Comparison of ENCODE assay signal across 10 cellular contexts in the genomic region with DNA sequence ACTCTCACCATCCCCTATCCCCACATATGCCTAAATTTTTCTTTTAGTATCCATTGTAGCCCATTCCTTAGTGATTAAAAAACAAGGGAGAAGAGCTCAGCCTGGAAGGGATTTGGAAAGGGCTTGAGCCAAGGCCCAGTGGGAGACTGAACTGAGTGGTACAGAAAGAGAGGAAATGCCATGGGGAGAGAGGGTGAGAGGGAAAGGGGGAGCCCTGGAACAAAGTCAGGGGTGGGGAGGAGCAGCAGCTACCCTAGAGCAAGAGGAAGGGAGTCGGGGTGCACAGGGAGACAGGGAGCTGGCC. TPM values are rescaled to one million over a fixed set of nuclear protein-coding genes. Genes with fewer than 3 reads are reported as not detected.
DNase-seq lines count a peak whose midpoint lies in the region; ATAC-seq and TF ChIP-seq lines count a peak whose summit lies in the region.
"Had no signal": no experiment of that assay in that cellular context is flagged by ENCODE, and none has a peak within 500 bp of the region (broad histone marks: within the 10 kb centered on the region; RNA-seq: fewer than 3 reads in every experiment).

No MANE protein-coding gene starts in this region.

- POLR2A ChIA-PET in MCF 10A (lab: Yijun Ruan, JAX), result interaction anchor here (0.6 to 7.8 kb wide), 24 partner anchors 9 to 1146 kb away, joined by 3 to 167 read pairs (median 6); a partner anchor contains a TSS

- DNase-seq in activated T-cell treated with anti-CD3 and anti-CD28 coated beads, Interleukin-2, amount 50 U/mL, for 4 hours, result no peak
- DNase-seq in activated T-cell treated with anti-CD3 and anti-CD28 coated beads, Interleukin-2, amount 50 U/mL, for 1 hour, result no peak
- DNase-seq in MCF 10A (ENCODE audit: unreplicated experiment) (no peak), upper lobe of left lung (no peak), foreskin fibroblast (no peak)
- no peak for DNase-seq in stimulated activated CD4-positive, alpha-beta T cell treated with anti-CD3 and anti-CD28 coated beads, Interleukin-4, amount 100 ng/mL, for 4 hours
- DNase-seq: effector CD4-positive, alpha-beta T cell had no signal

- H3K9me3 Mint-ChIP-seq in activated T-cell treated with anti-CD3 and anti-CD28 coated beads, Interleukin-2, amount 50 U/mL, for 4 hours, result no peaks in the 10 kb centered on the region
- no peaks in the 10 kb centered on the region for H3K9me3 Mint-ChIP-seq in MCF 10A (ENCODE audit: unreplicated experiment)

- no peak for TF ChIP-seq EP300 in upper lobe of left lung (IDR thresholded peaks at IDR 0.05)

- H3K27me3 Mint-ChIP-seq in activated T-cell treated with anti-CD3 and anti-CD28 coated beads, Interleukin-2, amount 50 U/mL, for 4 hours (ENCODE audit: low read depth), result no peaks in the 10 kb centered on the region
- H3K27me3 Mint-ChIP-seq in MCF 10A (ENCODE audit: insufficient read depth, unreplicated experiment), result no peaks in the 10 kb centered on the region

- no peak for ATAC-seq in activated T-cell treated with anti-CD3 and anti-CD28 coated beads, Interleukin-2, amount 50 U/mL, for 4 hours
- ATAC-seq in upper lobe of left lung (ENCODE audit: low FRiP score in 2 of 2) (no peak), HG03108 (IDR thresholded peaks at IDR 0.05; ENCODE audit: unreplicated experiment) (no peak)

- peak overlapping the region; percentile 94 for H3K27ac ChIP-seq in mesodermal cell (ENCODE audit: low read depth, low read length, severe bottlenecking)
- H3K27ac ChIP-seq in upper lobe of left lung, result peak overlapping the region; percentile 92 to 99 (median 96)

- peak overlapping the region; percentile 53 for H3K4me3 Mint-ChIP-seq in activated T-cell treated with anti-CD3 and anti-CD28 coated beads, Interleukin-2, amount 50 U/mL, for 4 hours
- peak overlapping the region; percentile 80 for H3K4me3 Mint-ChIP-seq in MCF 10A (ENCODE audit: unreplicated experiment)

- H3K36me3 ChIP-seq in mesodermal cell (ENCODE audit: control insufficient read depth, insufficient read depth, low read length) (peaks cover 26% of the 10 kb centered on the region), upper lobe of left lung (peaks cover 0 to 11% (median 4%) of the 10 kb centered on the region in 4 donors)

- CTCF ChIA-PET in MCF 10A (lab: Yijun Ruan, JAX), result interaction anchor here (0.6 to 8.9 kb wide), 27 partner anchors 13 to 640 kb away, joined by 3 to 114 read pairs (median 4); a partner anchor contains a TSS

- BruUV-seq in MCF 10A (replicated peaks; lab: Mats Ljungman, UMichigan), result no TSS peak

- TF ChIP-seq POLR2A in upper lobe of left lung (IDR thresholded peaks at IDR 0.05), result no peak

- no peaks in the 10 kb centered on the region for H3K27me3 ChIP-seq in upper lobe of left lung

- H3K36me3 Mint-ChIP-seq in activated T-cell treated with anti-CD3 and anti-CD28 coated beads, Interleukin-2, amount 50 U/mL, for 4 hours (ENCODE audit: insufficient read depth), result peaks cover 4% of the 10 kb centered on the region
- peaks cover 11% of the 10 kb centered on the region for H3K36me3 Mint-ChIP-seq in MCF 10A (ENCODE audit: insufficient read depth, unreplicated experiment)

- no peaks in the 10 kb centered on the region for H3K9me3 ChIP-seq in mesodermal cell (ENCODE audit: control insufficient read depth, low read length)
- no peaks in the 10 kb centered on the region for H3K9me3 ChIP-seq in upper lobe of left lung

- no peak overlapping the region for H3K4me3 ChIP-seq in mesodermal cell (ENCODE audit: extremely low read depth, insufficient read depth, low read length, poor library complexity, severe bottlenecking)
- peak overlapping the region in 2 of 4 donors; percentile 89 to 96 for H3K4me3 ChIP-seq in upper lobe of left lung
- peak overlapping the region in 1 of 2 donors; percentile 73 for H3K4me3 ChIP-seq in foreskin fibroblast (ENCODE audit: low read depth in 1 of 2, low read length in 2 of 2)

- peak overlapping the region; percentile 92 for H3K27ac Mint-ChIP-seq in MCF 10A (ENCODE audit: low read depth, unreplicated experiment)

- peaks cover 36% of the 10 kb centered on the region for H3K4me1 ChIP-seq in mesodermal cell (ENCODE audit: control insufficient read depth, insufficient read depth, low read length, poor library complexity, severe bottlenecking)
- peaks cover 35 to 53% (median 45%) of the 10 kb centered on the region in 4 donors for H3K4me1 ChIP-seq in upper lobe of left lung

- no peak for TF ChIP-seq CTCF in MCF 10A (IDR thresholded peaks at IDR 0.05; ENCODE audit: unreplicated experiment)
- no peak for TF ChIP-seq CTCF in upper lobe of left lung (IDR thresholded peaks at IDR 0.05)
- no peak for TF ChIP-seq CTCF in foreskin fibroblast (IDR thresholded peaks at IDR 0.05; ENCODE audit: low read depth, low read length)

- H3K4me1 Mint-ChIP-seq in activated T-cell treated with anti-CD3 and anti-CD28 coated beads, Interleukin-2, amount 50 U/mL, for 4 hours (ENCODE audit: low read depth), result peaks cover 45% of the 10 kb centered on the region
- H3K4me1 Mint-ChIP-seq in MCF 10A (ENCODE audit: insufficient read depth, unreplicated experiment), result peaks cover 60% of the 10 kb centered on the region

- 0 to 47% methylated on average over 1 of the region's 1 CpG for WGBS in mesodermal cell (ENCODE audit: insufficient coverage in 2 of 2), 2 experiments
- 27 to 28% methylated on average over 1 of the region's 1 CpG for WGBS in upper lobe of left lung, 2 donors

- intact Hi-C loops in MCF 10A (cut with micrococcal nuclease), result loop anchor here (2.0 kb wide), 1 partner anchor 184 kb away; a partner anchor contains a TSS

RNA-seq across cellular contexts. Expression of a gene that starts 2.6 kb away (rescaled TPM):
- total RNA-seq in activated T-cell treated with anti-CD3 and anti-CD28 coated beads, Interleukin-2, amount 50 U/mL, for 4 hours, result 10 to 100 TPM; 65.8 to 73.9 (median 70.7) TPM
- 83.7 and 84.7 TPM in 2 replicates for total RNA-seq in MCF 10A (2022)
- polyA plus RNA-seq in mesodermal cell (2013, experiment 1 of 2), result 122 TPM
- 108 TPM for polyA plus RNA-seq in mesodermal cell (2013, experiment 2 of 2)
- total RNA-seq in upper lobe of left lung, result 100 to 1,000 TPM in 4 of 6 donors, 10 to 100 TPM in 2; 74.7 to 321 (median 133) TPM

RNA-seq across cellular contexts. Expression of a gene that starts 10.8 kb away (rescaled TPM):
- total RNA-seq in activated T-cell treated with anti-CD3 and anti-CD28 coated beads, Interleukin-2, amount 50 U/mL, for 4 hours, result 10 to 100 TPM; 83.5 to 97.4 (median 85.2) TPM
- total RNA-seq in MCF 10A (2022), result 0.30 and 2.1 TPM in 2 replicates
- 57.3 TPM for polyA plus RNA-seq in mesodermal cell (2013, experiment 1 of 2)
- polyA plus RNA-seq in mesodermal cell (2013, experiment 2 of 2), result 43.5 TPM
- 10 to 100 TPM; 33.4 to 44.0 (median 40.7) TPM for total RNA-seq in upper lobe of left lung

RNA-seq across cellular contexts. Expression of a gene that starts 18.4 kb away (rescaled TPM):
- not detected for total RNA-seq in activated T-cell treated with anti-CD3 and anti-CD28 coated beads, Interleukin-2, amount 50 U/mL, for 4 hours
- total RNA-seq in MCF 10A (2022) (not detected in 2 replicates), upper lobe of left lung (not detected)
- polyA plus RNA-seq in mesodermal cell (2013, experiment 1 of 2), result not detected
- polyA plus RNA-seq in mesodermal cell (2013, experiment 2 of 2), result not detected
- total RNA-seq: OCI-LY7 had no signal

RNA-seq across cellular contexts. Expression of a gene that starts 18.6 kb away (rescaled TPM):
- 100 to 1,000 TPM; 180 to 190 (median 184) TPM for total RNA-seq in activated T-cell treated with anti-CD3 and anti-CD28 coated beads, Interleukin-2, amount 50 U/mL, for 4 hours
- total RNA-seq in MCF 10A (2022) (176 and 196 TPM in 2 replicates), upper lobe of left lung (100 to 1,000 TPM in 5 of 6 donors, 10 to 100 TPM in 1; 83.8 to 291 (median 179) TPM)
- polyA plus RNA-seq in mesodermal cell (2013, experiment 1 of 2), result 256 TPM
- polyA plus RNA-seq in mesodermal cell (2013, experiment 2 of 2), result 197 TPM

RNA-seq across cellular contexts. Expression of a gene that starts 20.6 kb away (rescaled TPM):
- 1 to 10 TPM; 2.1 to 3.0 (median 3.0) TPM for total RNA-seq in activated T-cell treated with anti-CD3 and anti-CD28 coated beads, Interleukin-2, amount 50 U/mL, for 4 hours
- total RNA-seq in MCF 10A (2022) (7.5 and 9.1 TPM in 2 replicates), upper lobe of left lung (10 to 100 TPM; 12.0 to 83.2 (median 29.1) TPM)
- polyA plus RNA-seq in mesodermal cell (2013, experiment 1 of 2), result 7.5 TPM
- 8.8 TPM for polyA plus RNA-seq in mesodermal cell (2013, experiment 2 of 2)

Comparison
In these comparisons a context has a peak if more than half of its experiments do, and no peak if none do; other contexts are left out.
1. RNA of a gene that starts 10.8 kb away (total RNA-seq): 83.5 to 97.4 TPM in activated T-cell treated with anti-CD3 and anti-CD28 coated beads, Interleukin-2, amount 50 U/mL, for 4 hours and 33.4 to 44.0 TPM in upper lobe of left lung; 0.30 to 2.1 TPM in MCF 10A; every median in the first group is over 10 times any median in the second.